In genomic region chr6:101429845-101430244, GRCh38 we compare ENCODE assay signal across 21 cellular contexts. TPM values are rescaled to one million over a fixed set of nuclear protein-coding genes. Genes with fewer than 3 reads are reported as not detected.
"Had no signal": no experiment of that assay in that cellular context is flagged by ENCODE, and none has a peak within 500 bp of the region (broad histone marks: within the 10 kb centered on the region; RNA-seq: fewer than 3 reads in every experiment).

No MANE protein-coding gene starts in this region.

- ATAC-seq: gastrocnemius medialis, left colon, right lobe of liver had no signal

- DNase-seq: dorsolateral prefrontal cortex; effector CD4-positive, alpha-beta T cell; gastrocnemius medialis; heart right ventricle; left colon; right lobe of liver; small intestine; stimulated activated CD4-positive, alpha-beta T cell treated with anti-CD3 and anti-CD28 coated beads, Interleukin-15, amount 100 ng/mL, for 24 hours; stimulated activated CD4-positive, alpha-beta T cell treated with anti-CD3 and anti-CD28 coated beads, Interleukin-2, amount 100 ng/mL, for 48 hours; stimulated activated naive B cell treated with anti-CD40 and anti-IgM and Interleukin-4, amounts not matched to agents 10 μg/mL and 1 μg/mL and 100 μg/mL, for 72 hours; upper lobe of left lung had no signal

- H3K27me3 ChIP-seq: dorsolateral prefrontal cortex, gastrocnemius medialis, heart right ventricle, right lobe of liver, tibial nerve, upper lobe of left lung had no signal

- H3K79me2 ChIP-seq: parathyroid adenoma had no signal

- H3K4me1 Mint-ChIP-seq: memory B cell; stimulated activated naive B cell treated with anti-CD40 and anti-IgM and Interleukin-4, amounts not matched to agents 10 μg/mL and 1 μg/mL and 100 μg/mL, for 72 hours had no signal

- H2AFZ ChIP-seq: parathyroid adenoma had no signal

- H3K27ac ChIP-seq: gastrocnemius medialis, heart right ventricle, parathyroid adenoma, right lobe of liver, thoracic aorta, tibial nerve, upper lobe of left lung had no signal

- H3K36me3 ChIP-seq: gastrocnemius medialis, heart right ventricle, right lobe of liver, thoracic aorta, tibial nerve, upper lobe of left lung had no signal

- H3K27ac Mint-ChIP-seq: memory B cell; natural killer cell treated with Interleukin-12 subunit alpha and Interleukin-12 subunit beta and Interleukin-15 and Interleukin-18, amount 100 ng/mL, for 72 hours; progenitor cell of endocrine pancreas; stimulated activated naive B cell treated with anti-CD40 and anti-IgM and Interleukin-4, amounts not matched to agents 10 μg/mL and 1 μg/mL and 100 μg/mL, for 72 hours; stimulated activated naive CD8-positive, alpha-beta T cell treated with anti-CD3 and anti-CD28 coated beads, Interleukin-15, Interleukin-2, amounts not matched to agents 100 ng/mL and 50 ng/mL, for 24 hours had no signal

- H3K4me1 ChIP-seq: gastrocnemius medialis, parathyroid adenoma, right lobe of liver, tibial nerve, upper lobe of left lung had no signal

- H3K4me3 Mint-ChIP-seq: memory B cell; natural killer cell treated with Interleukin-12 subunit alpha and Interleukin-12 subunit beta and Interleukin-15 and Interleukin-18, amount 100 ng/mL, for 72 hours; neural crest cell; stimulated activated naive B cell treated with anti-CD40 and anti-IgM and Interleukin-4, amounts not matched to agents 10 μg/mL and 1 μg/mL and 100 μg/mL, for 72 hours; stimulated activated naive CD8-positive, alpha-beta T cell treated with anti-CD3 and anti-CD28 coated beads, Interleukin-15, Interleukin-2, amounts not matched to agents 100 ng/mL and 50 ng/mL, for 24 hours had no signal

- H3K36me3 Mint-ChIP-seq: memory B cell; natural killer cell treated with Interleukin-12 subunit alpha and Interleukin-12 subunit beta and Interleukin-15 and Interleukin-18, amount 100 ng/mL, for 72 hours; stimulated activated naive B cell treated with anti-CD40 and anti-IgM and Interleukin-4, amounts not matched to agents 10 μg/mL and 1 μg/mL and 100 μg/mL, for 72 hours had no signal

- H3K9ac ChIP-seq: parathyroid adenoma had no signal

- H3K27me3 Mint-ChIP-seq: memory B cell; natural killer cell treated with Interleukin-12 subunit alpha and Interleukin-12 subunit beta and Interleukin-15 and Interleukin-18, amount 100 ng/mL, for 72 hours; progenitor cell of endocrine pancreas; stimulated activated naive B cell treated with anti-CD40 and anti-IgM and Interleukin-4, amounts not matched to agents 10 μg/mL and 1 μg/mL and 100 μg/mL, for 72 hours; stimulated activated naive CD8-positive, alpha-beta T cell treated with anti-CD3 and anti-CD28 coated beads, Interleukin-15, Interleukin-2, amounts not matched to agents 100 ng/mL and 50 ng/mL, for 24 hours had no signal

- H3K9me3 ChIP-seq: gastrocnemius medialis, heart right ventricle, right lobe of liver, thoracic aorta, tibial nerve, upper lobe of left lung had no signal

- H3K4me3 ChIP-seq: dorsolateral prefrontal cortex, gastrocnemius medialis, heart right ventricle, lung, right lobe of liver, thoracic aorta, tibial nerve, upper lobe of left lung had no signal

- H3K9me3 Mint-ChIP-seq: neural crest cell had no signal

RNA-seq across cellular contexts. Expression of gene GRIK2, which starts 36.3 kb away (rescaled TPM):
- total RNA-seq: mononuclear cell; natural killer cell treated with Interleukin-12 subunit alpha and Interleukin-12 subunit beta and Interleukin-15 and Interleukin-18, amount 100 ng/mL, for 72 hours had no signal
